ENCODE assay signal across 15 cellular contexts in genomic region chr12:89379100-89379838, GRCh38.
"Had no signal": no experiment of that assay in that cellular context is flagged by ENCODE, and none has a peak within 500 bp of the region (broad histone marks: within the 10 kb centered on the region; RNA-seq: fewer than 3 reads in every experiment).

No MANE protein-coding gene starts in this region.

- H3K27ac ChIP-seq: brain microvascular endothelial cell, foreskin keratinocyte, psoas muscle, stomach, testis had no signal

- H3K9me3 ChIP-seq: psoas muscle, stomach, testis had no signal

- H3K27me3 ChIP-seq: brain microvascular endothelial cell, foreskin keratinocyte, stomach, testis had no signal

- H3K36me3 ChIP-seq: brain microvascular endothelial cell, stomach had no signal

- ATAC-seq: foreskin keratinocyte, left cardiac atrium, natural killer cell, psoas muscle, sciatic nerve, T-helper 17 cell had no signal

- H3K4me3 ChIP-seq: psoas muscle, stomach, testis had no signal

- DNase-seq: activated CD4-positive, alpha-beta T cell treated with anti-CD3 and anti-CD28 coated beads, Interleukin-2, amount 50 U/mL, for 1 hour; activated CD4-positive, CD25-positive, alpha-beta regulatory T cell; brain microvascular endothelial cell; effector memory CD4-positive, alpha-beta T cell; foreskin keratinocyte; immature natural killer cell; left cardiac atrium; mammary epithelial cell; natural killer cell; psoas muscle; stimulated activated CD4-positive, alpha-beta T cell treated with anti-CD3 and anti-CD28 coated beads, Interleukin-1b, Interleukin-23, amount 100 ng/mL, for 48 hours; stomach; T-helper 17 cell; testis had no signal
